Comparison of ENCODE assay signal across 16 cellular contexts in the genomic region with DNA sequence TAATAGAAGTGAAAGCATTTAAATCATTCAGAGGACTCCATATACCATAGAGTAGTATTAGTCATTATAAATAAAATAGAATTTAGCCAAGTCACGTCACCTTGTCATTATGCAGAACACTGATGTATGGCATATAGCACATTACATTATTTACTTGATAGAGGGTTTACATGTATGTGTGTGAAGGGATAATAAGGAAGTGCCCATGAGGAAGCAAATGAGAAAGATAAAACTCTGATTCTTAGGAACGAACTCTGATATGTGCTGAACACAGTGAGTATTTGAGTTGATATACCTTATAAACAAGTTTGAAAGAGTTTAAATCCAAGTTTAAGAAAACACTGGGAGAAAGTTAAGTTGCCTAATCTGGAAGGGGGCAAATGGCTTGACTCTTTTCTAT.
DNase-seq lines count a peak whose midpoint lies in the region; ATAC-seq and TF ChIP-seq lines count a peak whose summit lies in the region.
"Had no signal": no experiment of that assay in that cellular context is flagged by ENCODE, and none has a peak within 500 bp of the region (broad histone marks: within the 10 kb centered on the region; RNA-seq: fewer than 3 reads in every experiment).

No MANE protein-coding gene starts in this region.

- no peaks in the 10 kb centered on the region for H3K9me3 Mint-ChIP-seq in brain
- H3K9me3 Mint-ChIP-seq in naive thymus-derived CD8-positive, alpha-beta T cell = no peaks in the 10 kb centered on the region

- peak; percentile 98 for ATAC-seq in left colon
- no peak for ATAC-seq in GM21423 (IDR thresholded peaks at IDR 0.05; ENCODE audit: unreplicated experiment)
- ATAC-seq in naive thymus-derived CD8-positive, alpha-beta T cell = no peak

- no peak for TF ChIP-seq CTCF in brain (conservative IDR thresholded peaks at IDR 0.05)

- H3K36me3 Mint-ChIP-seq in brain = no peaks in the 10 kb centered on the region
- no peaks in the 10 kb centered on the region for H3K36me3 Mint-ChIP-seq in naive thymus-derived CD8-positive, alpha-beta T cell
- H3K36me3 Mint-ChIP-seq: CD4-positive, alpha-beta memory T cell had no signal

- intact Hi-C loops in left colon (cut with DNase I, micrococcal nuclease) = no loop called here

- DNase-seq in left colon = no peak
- no peak for DNase-seq in naive thymus-derived CD8-positive, alpha-beta T cell
- DNase-seq in activated gamma-delta T cell treated with Interleukin-2 at 50 U/mL for 16 hours = no peak
- DNase-seq: C1 segment of cervical spinal cord; Calu3; CD4-positive, alpha-beta memory T cell; COR-L47; DMS53; DMS79 treated with DMSO at 0.1 percent for 48 hours; GF-D8; GOT3; H7; HCEC 1CT had no signal

- H3K27me3 Mint-ChIP-seq in brain = no peaks in the 10 kb centered on the region
- H3K27me3 Mint-ChIP-seq in naive thymus-derived CD8-positive, alpha-beta T cell = no peaks in the 10 kb centered on the region
- H3K27me3 Mint-ChIP-seq: CD4-positive, alpha-beta memory T cell had no signal

- POLR2A ChIA-PET in naive thymus-derived CD8-positive, alpha-beta T cell (lab: Charles Lee) = no interaction called here

- no peak overlapping the region for H3K4me3 ChIP-seq in neuron (ENCODE audit: low read length)

- peak overlapping the region; percentile 37 for H2AFZ ChIP-seq in neuron (ENCODE audit: low read depth, low read length)

- H3K4me3 Mint-ChIP-seq in brain = no peak overlapping the region
- no peak overlapping the region for H3K4me3 Mint-ChIP-seq in naive thymus-derived CD8-positive, alpha-beta T cell
- H3K4me3 Mint-ChIP-seq: CD4-positive, alpha-beta memory T cell had no signal

- H3K27me3 ChIP-seq in neuron (ENCODE audit: insufficient read depth, low read length) = no peaks in the 10 kb centered on the region

- H3K36me3 ChIP-seq in neuron (ENCODE audit: insufficient read depth, low read length) = no peaks in the 10 kb centered on the region

- peaks cover 19% of the 10 kb centered on the region for H3K4me1 ChIP-seq in neuron (ENCODE audit: insufficient read depth, low read length)

- peak overlapping the region in 3 of 5 experiments; percentile 4 to 87 (median 52) for H3K27ac Mint-ChIP-seq in brain
- H3K27ac Mint-ChIP-seq in naive thymus-derived CD8-positive, alpha-beta T cell = no peak overlapping the region
- H3K27ac Mint-ChIP-seq: CD4-positive, alpha-beta memory T cell had no signal

- no peaks in the 10 kb centered on the region for H3K9me3 ChIP-seq in neuron (ENCODE audit: low read length)

- H3K4me1 Mint-ChIP-seq in brain = peaks cover 24% of the 10 kb centered on the region
- no peaks in the 10 kb centered on the region for H3K4me1 Mint-ChIP-seq in naive thymus-derived CD8-positive, alpha-beta T cell
- H3K4me1 Mint-ChIP-seq: CD4-positive, alpha-beta memory T cell had no signal

Comparison
In these comparisons a context has a peak if more than half of its experiments do, and no peak if none do; other contexts are left out.
1. H3K27ac Mint-ChIP-seq: peak in brain (3 of 5); none in naive thymus-derived CD8-positive, alpha-beta T cell (0 of 10).